Comparison of ENCODE assay signal across 33 cellular contexts in the genomic region with DNA sequence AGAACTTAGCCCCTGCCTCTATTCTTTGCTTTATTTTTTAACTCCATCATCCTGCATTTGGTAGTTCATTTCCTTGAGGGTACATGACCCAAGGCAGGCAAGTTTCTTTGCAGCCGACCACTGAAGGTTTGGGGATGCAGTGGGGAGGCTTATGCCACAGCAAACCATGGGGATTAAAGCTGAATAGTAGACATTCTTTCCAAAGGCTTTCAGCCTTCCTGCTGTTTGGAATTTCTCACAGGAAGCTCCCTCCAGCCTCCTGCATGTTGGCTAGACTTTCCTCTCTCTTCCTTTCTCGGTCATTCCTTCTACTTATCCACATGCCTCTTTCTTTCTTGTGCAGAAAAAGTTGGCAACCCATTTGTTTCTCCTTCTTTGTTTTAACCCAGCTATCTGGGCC.
DNase-seq lines count a peak whose midpoint lies in the region; ATAC-seq, FAIRE-seq and TF ChIP-seq lines count a peak whose summit lies in the region.
"Had no signal": no experiment of that assay in that cellular context is flagged by ENCODE, and none has a peak within 500 bp of the region (broad histone marks: within the 10 kb centered on the region; RNA-seq: fewer than 3 reads in every experiment).

No MANE protein-coding gene starts in this region.

- 0 out of 2 replicates have a peak overlapping the region, but pooled peaks have one; percentile 9 for H3K4me3 ChIP-seq in HUES64 (ENCODE audit: low read length)
- no peak overlapping the region for H3K4me3 ChIP-seq in smooth muscle cell
- no peak overlapping the region for H3K4me3 ChIP-seq in hepatocyte
- H3K4me3 ChIP-seq: adrenal gland, colonic mucosa, esophagus squamous epithelium, gastroesophageal sphincter, sigmoid colon had no signal

- H3K27ac Mint-ChIP-seq in chondrocyte (ENCODE audit: unreplicated experiment): peak overlapping the region; percentile 77
- H3K27ac Mint-ChIP-seq: activated naive CD4-positive, alpha-beta T cell treated with anti-CD3 and anti-CD28 coated beads for 36 hours; activated T-helper 1 cell treated with anti-CD3 and anti-CD28 coated beads, Interleukin-12 subunit alpha, Interleukin-12 subunit beta, Interleukin-2, Interleukin-4 antibody, amounts not matched to agents 30 ng/mL and 10 ng/mL and 1 ng/mL, durations not matched to agents 14 hours and 24 hours and 36 hours; natural killer cell treated with Interleukin-12 subunit alpha and Interleukin-12 subunit beta and Interleukin-15 and Interleukin-18, amount 100 ng/mL, for 72 hours had no signal

- no peaks in the 10 kb centered on the region for H3K36me3 Mint-ChIP-seq in chondrocyte (ENCODE audit: low read depth)
- H3K36me3 Mint-ChIP-seq: natural killer cell treated with Interleukin-12 subunit alpha and Interleukin-12 subunit beta and Interleukin-15 and Interleukin-18, amount 100 ng/mL, for 72 hours had no signal

- no peaks in the 10 kb centered on the region for H3K36me3 ChIP-seq in HUES64 (ENCODE audit: insufficient read depth, low read length)
- no peaks in the 10 kb centered on the region for H3K36me3 ChIP-seq in smooth muscle cell (ENCODE audit: low read depth)
- no peaks in the 10 kb centered on the region for H3K36me3 ChIP-seq in hepatocyte (replicated peaks; ENCODE audit: insufficient read depth, low read depth)
- H3K36me3 ChIP-seq: adrenal gland, colonic mucosa, esophagus squamous epithelium, gastroesophageal sphincter, sigmoid colon had no signal

- H4K20me1 ChIP-seq in smooth muscle cell (ENCODE audit: low read depth): no peaks in the 10 kb centered on the region
- no peaks in the 10 kb centered on the region for H4K20me1 ChIP-seq in hepatocyte (ENCODE audit: insufficient read depth, poor library complexity, severe bottlenecking)

- WGBS in HUES64: 12% methylated on average over 2 of the region's 2 CpGs
- WGBS in smooth muscle cell (ENCODE audit: low lambda C conversion rate): 18% methylated on average over 2 of the region's 2 CpGs
- WGBS in hepatocyte (ENCODE audit: low lambda C conversion rate, missing lambda C conversion rate): 40% methylated on average over 2 of the region's 2 CpGs

- peak overlapping the region; percentile 63 for H3K9ac ChIP-seq in HUES64 (ENCODE audit: low read depth, low read length)
- no peak overlapping the region for H3K9ac ChIP-seq in smooth muscle cell (ENCODE audit: low read depth)
- H3K9ac ChIP-seq: parathyroid adenoma had no signal

- peaks cover 1% of the 10 kb centered on the region for H3F3A ChIP-seq in smooth muscle cell (ENCODE audit: low read depth)

- no peaks in the 10 kb centered on the region for H3K79me2 ChIP-seq in smooth muscle cell (ENCODE audit: low read depth)
- no peaks in the 10 kb centered on the region for H3K79me2 ChIP-seq in hepatocyte
- H3K79me2 ChIP-seq: parathyroid adenoma had no signal

- H3K9me3 ChIP-seq in HUES64 (ENCODE audit: insufficient read depth, low read depth, low read length): no peaks in the 10 kb centered on the region
- H3K9me3 ChIP-seq in smooth muscle cell (replicated peaks; ENCODE audit: low read depth): no peaks in the 10 kb centered on the region
- no peaks in the 10 kb centered on the region for H3K9me3 ChIP-seq in hepatocyte (ENCODE audit: low read depth)
- H3K9me3 ChIP-seq: adrenal gland, colonic mucosa, esophagus squamous epithelium, gastroesophageal sphincter, sigmoid colon had no signal

- H3K27me3 ChIP-seq in HUES64 (ENCODE audit: insufficient read depth, low read length) (no peaks in the 10 kb centered on the region), smooth muscle cell (ENCODE audit: low read depth) (no peaks in the 10 kb centered on the region), hepatocyte (no peaks in the 10 kb centered on the region)
- H3K27me3 ChIP-seq: adrenal gland, colonic mucosa, esophagus squamous epithelium, sigmoid colon had no signal

- DNase-seq in chondrocyte (ENCODE audit: low spot score) (no peak), iPS-NIHi11 (ENCODE audit: low spot score) (peak; percentile 43), smooth muscle cell (lab: John Stamatoyannopoulos, UW; ENCODE audit: unreplicated experiment) (no peak), HTR-8/SVneo (ENCODE audit: insufficient read length, low spot score) (no peak), hepatocyte (ENCODE audit: low spot score) (no peak)
- DNase-seq: activated CD4-positive, alpha-beta T cell treated with anti-CD3 and anti-CD28 coated beads, Interleukin-2, amount 50 U/mL, for 48 hours; activated CD8-positive, alpha-beta memory T cell treated with anti-CD3 and anti-CD28 coated beads, Interleukin-2, amount 50 U/mL, for 4 hours; activated naive CD4-positive, alpha-beta T cell treated with anti-CD3 and anti-CD28 coated beads for 36 hours; adrenal gland; Calu3; colonic mucosa; DND-41; esophagus squamous epithelium; GOT3; hippocampal formation; KG1; MM.1S; NCI-H1417; NCI-H2081 treated with DMSO at 0.1 percent for 48 hours; NCI-H774; sigmoid colon; stimulated activated CD4-positive, alpha-beta T cell treated with anti-CD3 and anti-CD28 coated beads, Interleukin-15, amount 100 ng/mL, for 24 hours; stimulated activated naive CD4-positive, alpha-beta T cell treated with Interleukin-2 at 50 U/mL for 16 hours had no signal

- no peak overlapping the region for H3K4me3 Mint-ChIP-seq in chondrocyte (ENCODE audit: unreplicated experiment)
- H3K4me3 Mint-ChIP-seq: activated naive CD4-positive, alpha-beta T cell treated with anti-CD3 and anti-CD28 coated beads for 36 hours; activated T-helper 1 cell treated with anti-CD3 and anti-CD28 coated beads, Interleukin-12 subunit alpha, Interleukin-12 subunit beta, Interleukin-2, Interleukin-4 antibody, amounts not matched to agents 30 ng/mL and 10 ng/mL and 1 ng/mL, durations not matched to agents 14 hours and 24 hours and 36 hours; natural killer cell treated with Interleukin-12 subunit alpha and Interleukin-12 subunit beta and Interleukin-15 and Interleukin-18, amount 100 ng/mL, for 72 hours had no signal

- no peaks in the 10 kb centered on the region for H3K27me3 Mint-ChIP-seq in chondrocyte (ENCODE audit: low read depth)

- no peak for ATAC-seq in GM19023 (IDR thresholded peaks at IDR 0.05; ENCODE audit: unreplicated experiment)
- ATAC-seq: activated CD4-positive, CD25-positive, alpha-beta regulatory T cell treated with anti-CD3 and anti-CD28 coated beads, Interleukin-2, amount 50 U/mL, for 24 hours; gastroesophageal sphincter; natural killer cell treated with Interleukin-12 subunit alpha and Interleukin-12 subunit beta and Interleukin-15 and Interleukin-18, amount 100 ng/mL, for 72 hours had no signal

- peaks cover 23% of the 10 kb centered on the region for H3K4me1 ChIP-seq in HUES64 (ENCODE audit: insufficient read depth, low read length)
- peaks cover 9% of the 10 kb centered on the region for H3K4me1 ChIP-seq in smooth muscle cell (ENCODE audit: low read depth)
- H3K4me1 ChIP-seq in hepatocyte (ENCODE audit: insufficient read depth): no peaks in the 10 kb centered on the region
- H3K4me1 ChIP-seq: esophagus squamous epithelium, gastroesophageal sphincter, parathyroid adenoma had no signal

- no peak for FAIRE-seq in HTR-8/SVneo (lab: Jason Lieb, UNC)
- FAIRE-seq: bronchial epithelial cell, TTC549 had no signal

- peaks cover 22% of the 10 kb centered on the region for H3K4me1 Mint-ChIP-seq in chondrocyte (ENCODE audit: low read depth)

- H3K4me2 ChIP-seq in smooth muscle cell (peak overlapping the region; percentile 48), hepatocyte (no peak overlapping the region)

- peak overlapping the region; percentile 86 for H3K27ac ChIP-seq in HUES64 (ENCODE audit: low read depth, low read length)
- H3K27ac ChIP-seq in smooth muscle cell (ENCODE audit: low read depth): peak overlapping the region; percentile 55
- no peak overlapping the region for H3K27ac ChIP-seq in hepatocyte
- H3K27ac ChIP-seq: adrenal gland, C4-2B, colonic mucosa, esophagus squamous epithelium, gastroesophageal sphincter, parathyroid adenoma, sigmoid colon had no signal

- H2AFZ ChIP-seq in smooth muscle cell (ENCODE audit: low read depth): peak overlapping the region; percentile 1
- H2AFZ ChIP-seq in hepatocyte: no peak overlapping the region
- H2AFZ ChIP-seq: parathyroid adenoma had no signal

- no peak for TF ChIP-seq CTCF in chondrocyte (IDR thresholded peaks at IDR 0.05)
- TF ChIP-seq CTCF in smooth muscle cell (IDR thresholded peaks at IDR 0.05; ENCODE audit: borderline replicate concordance, insufficient read depth, poor library complexity, severe bottlenecking): no peak
- TF ChIP-seq CTCF in hepatocyte (IDR thresholded peaks at IDR 0.05; ENCODE audit: poor library complexity): no peak

- H3K9me2 ChIP-seq in hepatocyte (replicated peaks; ENCODE audit: insufficient read depth): no peaks in the 10 kb centered on the region

- no peaks in the 10 kb centered on the region for H3K9me3 Mint-ChIP-seq in chondrocyte (ENCODE audit: low read depth)
- H3K9me3 Mint-ChIP-seq: activated naive CD4-positive, alpha-beta T cell treated with anti-CD3 and anti-CD28 coated beads for 36 hours; activated T-helper 1 cell treated with anti-CD3 and anti-CD28 coated beads, Interleukin-12 subunit alpha, Interleukin-12 subunit beta, Interleukin-2, Interleukin-4 antibody, amounts not matched to agents 30 ng/mL and 10 ng/mL and 1 ng/mL, durations not matched to agents 14 hours and 24 hours and 36 hours; natural killer cell treated with Interleukin-12 subunit alpha and Interleukin-12 subunit beta and Interleukin-15 and Interleukin-18, amount 100 ng/mL, for 72 hours had no signal
